In the genomic region with DNA sequence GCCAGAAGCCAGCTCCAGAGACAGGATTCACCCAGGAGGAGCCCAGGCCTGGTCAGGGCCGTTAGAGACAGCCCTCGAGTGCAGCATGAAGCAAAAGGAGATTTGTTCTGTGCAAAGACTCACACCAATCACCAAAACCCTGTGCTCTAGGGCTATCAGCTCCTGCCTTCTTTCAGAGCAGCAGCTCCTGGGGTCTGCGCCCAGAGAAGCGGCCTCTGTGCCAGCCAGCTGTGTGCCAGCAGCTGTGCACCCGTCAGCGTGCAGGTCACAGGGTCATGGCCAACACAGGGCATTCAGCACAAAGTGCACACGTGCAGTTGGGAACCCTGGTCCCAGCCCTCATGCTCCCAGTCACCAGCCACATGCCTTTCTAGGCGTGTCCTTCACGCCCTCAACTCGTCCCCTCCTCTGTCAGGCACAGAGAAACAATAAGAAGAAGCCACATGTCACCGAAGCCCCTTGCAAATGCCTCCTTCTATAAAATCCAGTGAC, we compare ENCODE assay signal across 12 cellular contexts. TPM values are rescaled to one million over a fixed set of nuclear protein-coding genes. Genes with fewer than 3 reads are reported as not detected.
DNase-seq lines count a peak whose midpoint lies in the region; ATAC-seq lines count a peak whose summit lies in the region.
"Had no signal": no experiment of that assay in that cellular context is flagged by ENCODE, and none has a peak within 500 bp of the region (broad histone marks: within the 10 kb centered on the region; RNA-seq: fewer than 3 reads in every experiment).

No MANE protein-coding gene starts in this region.

- H3K9me3 ChIP-seq in GM23248 (ENCODE audit: low read depth) (no peaks in the 10 kb centered on the region), skeletal muscle satellite cell (replicated peaks; ENCODE audit: low read length) (no peaks in the 10 kb centered on the region)
- H3K9me3 ChIP-seq: tibial artery had no signal

- intact Hi-C loops in left colon (cut with DNase I, micrococcal nuclease) = no loop called here

- H3K79me2 ChIP-seq in GM23248 (ENCODE audit: insufficient read depth) = peaks cover 81% of the 10 kb centered on the region

- peaks cover 49% of the 10 kb centered on the region for H3F3A ChIP-seq in GM23248 (ENCODE audit: insufficient read depth)

- no peak overlapping the region for H2AFZ ChIP-seq in GM23248

- peak overlapping the region; percentile 89 for H3K27ac ChIP-seq in GM23248
- H3K27ac ChIP-seq: tibial artery had no signal

- DNase-seq in GM23248 = peak; percentile 55
- DNase-seq in amniotic stem cell (lab: John Stamatoyannopoulos, UW) = peak; percentile 2
- DNase-seq in left colon = no peak
- no peak for DNase-seq in SKM-1 treated with dmso at 0.1 percent for 144 hours (lab: John Stamatoyannopoulos, UW; ENCODE audit: unreplicated experiment)
- no peak for DNase-seq in KG1 (lab: John Stamatoyannopoulos, UW)
- no peak for DNase-seq in NCI-H2171 (lab: John Stamatoyannopoulos, UW)
- DNase-seq in NCI-H2081 treated with DMSO at 0.1 percent for 48 hours (lab: John Stamatoyannopoulos, UW) = no peak
- DNase-seq: activated CD4-positive, alpha-beta T cell treated with anti-CD3 and anti-CD28 coated beads for 36 hours; DMS 273 treated with DMSO at 0.1 percent for 48 hours; NCI-H1092 treated with DMSO at 0.1 percent for 48 hours; tibial artery had no signal

- H3K36me3 ChIP-seq in GM23248 (ENCODE audit: low read depth) = 0 out of 2 replicates have a peak, but pooled peaks cover 1% of the 10 kb centered on the region
- H3K36me3 ChIP-seq in skeletal muscle satellite cell (ENCODE audit: insufficient read depth, low read length) = peaks cover 11% of the 10 kb centered on the region

- H3K9ac ChIP-seq in GM23248 = peak overlapping the region; percentile 55
- H3K9ac ChIP-seq in skeletal muscle satellite cell (ENCODE audit: low read depth, low read length) = peak overlapping the region; percentile 78

- 23 to 28% methylated on average over 11 of the region's 11 CpGs for WGBS in GM23248 (ENCODE audit: low coverage in 1 of 2, low lambda C conversion rate in 2 of 2, missing lambda C conversion rate in 2 of 2), 2 experiments

- H3K4me1 ChIP-seq in GM23248 (ENCODE audit: insufficient read depth) (peaks cover 60% of the 10 kb centered on the region), skeletal muscle satellite cell (ENCODE audit: control insufficient read depth, insufficient read depth, low read length) (peaks cover 63% of the 10 kb centered on the region)

- no peaks in the 10 kb centered on the region for H3K27me3 ChIP-seq in GM23248 (replicated peaks; ENCODE audit: insufficient read depth)
- H3K27me3 ChIP-seq in skeletal muscle satellite cell (ENCODE audit: control insufficient read depth, insufficient read depth, low read length) = no peaks in the 10 kb centered on the region
- H3K27me3 ChIP-seq: tibial artery had no signal

- no peaks in the 10 kb centered on the region for H3K9me2 ChIP-seq in GM23248 (ENCODE audit: insufficient read depth)

- H4K20me1 ChIP-seq in GM23248 (ENCODE audit: insufficient read depth) = no peaks in the 10 kb centered on the region

- H3K4me2 ChIP-seq in GM23248 (ENCODE audit: unreplicated experiment) = peak overlapping the region; percentile 44
- peak overlapping the region; percentile 75 for H3K4me2 ChIP-seq in skeletal muscle satellite cell (ENCODE audit: low read length)

- ATAC-seq in left colon = peak; percentile 65
- ATAC-seq: activated CD4-positive, alpha-beta T cell treated with anti-CD3 and anti-CD28 coated beads for 36 hours had no signal

- H3K4me3 ChIP-seq in GM23248 = peak overlapping the region; percentile 44
- H3K4me3 ChIP-seq in skeletal muscle satellite cell (ENCODE audit: low read length) = peak overlapping the region; percentile 41
- H3K4me3 ChIP-seq: tibial artery had no signal

- in situ Hi-C loops in GM23248 (cut with MboI) = no loop called here

RNA-seq across cellular contexts. Expression of a gene that starts 49.3 kb away (rescaled TPM):
- total RNA-seq in GM23248 (2014; rRNA removed; shearing (Covaris generic)) = 18.0 and 29.4 TPM in 2 replicates
- 16.1 and 17.8 TPM in 2 replicates for polyA plus RNA-seq in GM23248 (2016; fragmentation: Nextera tagmentation; extraction: Ambion mirVana)
- 10 to 100 TPM; 23.1 to 23.6 TPM for total RNA-seq in left colon
- 19.5 and 21.2 TPM in 2 replicates for total RNA-seq in skeletal muscle satellite cell (2012; rRNA removed)

Comparison
In these comparisons a context has a peak if more than half of its experiments do, and no peak if none do; other contexts are left out.
1. DNase-seq: peak in GM23248 (single experiment) and amniotic stem cell (single experiment); none in left colon (0 of 2), SKM-1 treated with dmso at 0.1 percent for 144 hours (single experiment), KG1 (single experiment), NCI-H2171 (single experiment) and NCI-H2081 treated with DMSO at 0.1 percent for 48 hours (single experiment).